Comparison of ENCODE assay signal across 1 cellular context in genomic region chr15:48928877-48929538, GRCh38.
TF ChIP-seq lines count a peak whose summit lies in the region.

No MANE protein-coding gene starts in this region.

TF ChIP-seq in K562, 482 proteins besides CTCF, POLR2A, EP300 and RAD21 (continued from another document):
- TF ChIP-seq JUN (IDR thresholded peaks at IDR 0.05; ENCODE audit: borderline replicate concordance, low read depth, low read length) (peak; percentile 49; the same call in 1 of the 2 replicates), JUN (CRISPR knock-in tag; IDR thresholded peaks at IDR 0.05; ENCODE audit: borderline replicate concordance) (no peak), NFE2 (IDR thresholded peaks at IDR 0.05; ENCODE audit: low read depth) (peak; percentile 36; the same call in 1 of the 2 replicates), NCOA1 (IDR thresholded peaks at IDR 0.05; ENCODE audit: low read depth) (no peak), ATF3 (IDR thresholded peaks at IDR 0.05) (peak; percentile 70; the same call in 1 of the 2 replicates), ATF3 (CRISPR knock-in tag; conservative IDR thresholded peaks at IDR 0.05) (no peak), ARHGAP35 (IDR thresholded peaks at IDR 0.05; ENCODE audit: partially characterized antibody) (no peak), FOSL1 (tag; conservative IDR thresholded peaks at IDR 0.05) (peak; percentile 76), ARID1B (IDR thresholded peaks at IDR 0.05) (peak; percentile 28; the same call in 1 of the 2 replicates), JUND (IDR thresholded peaks at IDR 0.05; ENCODE audit: borderline replicate concordance, low read depth, low read length) (peak; percentile 42; the same call in 1 of the 2 replicates), JUND (tag; IDR thresholded peaks at IDR 0.05; ENCODE audit: borderline replicate concordance, low read depth, low read length) (peak; percentile 28; the same call in 1 of the 3 replicates), FOXK2 (conservative IDR thresholded peaks at IDR 0.05 in 1 of 2, IDR thresholded peaks at IDR 0.05 in 1 of 2; ENCODE audit: low read depth in 2 of 2) (no peak), ZNF318 (IDR thresholded peaks at IDR 0.05; ENCODE audit: borderline replicate concordance in 1 of 2, low read depth in 1 of 2) (no peak), EHMT2 (IDR thresholded peaks at IDR 0.05) (no peak)
- TF ChIP-seq, protein P1, sequence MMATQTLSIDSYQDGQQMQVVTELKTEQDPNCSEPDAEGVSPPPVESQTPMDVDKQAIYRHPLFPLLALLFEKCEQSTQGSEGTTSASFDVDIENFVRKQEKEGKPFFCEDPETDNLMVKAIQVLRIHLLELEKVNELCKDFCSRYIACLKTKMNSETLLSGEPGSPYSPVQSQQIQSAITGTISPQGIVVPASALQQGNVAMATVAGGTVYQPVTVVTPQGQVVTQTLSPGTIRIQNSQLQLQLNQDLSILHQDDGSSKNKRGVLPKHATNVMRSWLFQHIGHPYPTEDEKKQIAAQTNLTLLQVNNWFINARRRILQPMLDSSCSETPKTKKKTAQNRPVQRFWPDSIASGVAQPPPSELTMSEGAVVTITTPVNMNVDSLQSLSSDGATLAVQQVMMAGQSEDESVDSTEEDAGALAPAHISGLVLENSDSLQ (IDR thresholded peaks at IDR 0.05): peak; percentile 69
